Comparison of ENCODE assay signal across 1 cellular context in the genomic region with DNA sequence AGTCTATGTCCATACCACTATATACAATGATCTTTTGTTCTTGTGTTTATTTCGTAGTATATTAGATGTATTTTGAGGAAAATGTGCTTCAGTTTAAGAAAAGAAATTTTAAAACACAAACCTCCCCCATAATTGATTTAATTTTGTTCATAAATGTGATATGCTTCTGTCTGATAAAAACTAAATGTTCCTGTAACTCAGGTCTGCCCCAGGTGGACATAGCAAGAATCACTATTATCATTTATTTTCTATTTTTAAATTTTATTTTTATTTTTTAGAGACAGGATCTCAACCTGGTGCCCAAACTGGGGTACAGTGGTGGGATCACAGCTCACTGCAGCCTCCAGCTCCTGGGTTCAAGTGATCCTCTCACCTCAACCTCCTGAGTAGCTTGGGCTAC.
TF ChIP-seq lines count a peak whose summit lies in the region.

No MANE protein-coding gene starts in this region.

TF ChIP-seq in SK-N-SH, 30 proteins besides CTCF, POLR2A, EP300 and RAD21 (continued from another document):
- TF ChIP-seq, protein P1, sequence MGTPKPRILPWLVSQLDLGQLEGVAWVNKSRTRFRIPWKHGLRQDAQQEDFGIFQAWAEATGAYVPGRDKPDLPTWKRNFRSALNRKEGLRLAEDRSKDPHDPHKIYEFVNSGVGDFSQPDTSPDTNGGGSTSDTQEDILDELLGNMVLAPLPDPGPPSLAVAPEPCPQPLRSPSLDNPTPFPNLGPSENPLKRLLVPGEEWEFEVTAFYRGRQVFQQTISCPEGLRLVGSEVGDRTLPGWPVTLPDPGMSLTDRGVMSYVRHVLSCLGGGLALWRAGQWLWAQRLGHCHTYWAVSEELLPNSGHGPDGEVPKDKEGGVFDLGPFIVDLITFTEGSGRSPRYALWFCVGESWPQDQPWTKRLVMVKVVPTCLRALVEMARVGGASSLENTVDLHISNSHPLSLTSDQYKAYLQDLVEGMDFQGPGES (IDR thresholded peaks at IDR 0.05; ENCODE audit: low read depth, low read length), result no peak
